Comparison of ENCODE assay signal across 7 cellular contexts in the genomic region with DNA sequence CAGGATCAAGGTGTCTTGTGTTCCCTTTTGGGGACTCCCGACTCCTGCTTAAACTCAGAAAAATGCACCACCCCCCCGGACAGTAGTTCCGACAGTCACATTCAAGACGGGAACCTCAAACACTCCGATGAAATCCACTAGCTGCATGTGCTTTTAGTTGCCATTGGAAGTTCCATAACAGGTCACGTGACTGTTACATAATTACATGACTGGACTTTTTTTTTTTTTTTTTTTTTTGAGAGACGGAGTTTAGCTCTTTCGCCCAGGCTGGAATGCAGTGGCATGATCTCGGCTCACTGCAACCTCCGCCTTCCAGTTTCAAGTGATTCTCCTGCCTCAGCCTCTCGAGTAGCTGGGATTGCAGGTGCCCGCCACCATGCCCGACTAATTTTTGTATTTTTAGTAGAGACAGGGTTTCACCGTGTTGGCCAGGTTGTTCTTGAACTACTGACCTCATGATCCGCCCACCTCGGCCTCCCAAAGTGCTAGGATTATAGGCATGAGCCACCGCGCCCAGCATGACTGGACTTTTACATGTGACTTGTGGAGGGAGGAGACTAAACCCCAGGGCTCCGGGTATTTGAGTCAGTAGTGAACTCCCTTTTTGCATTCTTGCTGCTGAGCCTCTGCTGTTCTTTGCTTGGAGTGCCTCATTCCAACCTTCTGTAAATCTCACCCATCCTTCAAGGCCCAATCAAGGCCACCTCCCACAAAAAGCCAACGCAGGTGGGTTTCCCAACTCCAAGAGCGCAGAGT. TPM values are rescaled to one million over a fixed set of nuclear protein-coding genes. Genes with fewer than 3 reads are reported as not detected.
DNase-seq lines count a peak whose midpoint lies in the region; ATAC-seq and TF ChIP-seq lines count a peak whose summit lies in the region.
"Not testable (repeated sequence)": the region's sequence is repeated elsewhere in the genome, so short reads cannot be mapped to it uniquely, and the experiment has no call there.

No MANE protein-coding gene starts in this region.

- intact Hi-C loops in left colon (cut with DNase I, micrococcal nuclease); psoas muscle (cut with DNase I): not testable (repeated sequence)

- not testable (repeated sequence) for H2AFZ ChIP-seq in KMS-11 (ENCODE audit: low read depth)

- not testable (repeated sequence) for H3K9me3 ChIP-seq in psoas muscle

- not testable (repeated sequence) for H3K27me3 ChIP-seq in KMS-11 (ENCODE audit: insufficient read depth, low read depth); psoas muscle (ENCODE audit: insufficient read depth in 3 of 3, low read length in 2 of 3)

- not testable (repeated sequence) for H3K27me3 Mint-ChIP-seq in activated naive CD4-positive, alpha-beta T cell treated with anti-CD3 and anti-CD28 coated beads, Interleukin-2, amount 50 U/mL, for 24 hours
- H3K27me3 Mint-ChIP-seq in endothelial cell (ENCODE audit: unreplicated experiment) = peaks cover 23% of the 10 kb centered on the region

- not testable (repeated sequence) for H3K4me3 ChIP-seq in KMS-11 (IDR thresholded peaks at IDR 0.05; ENCODE audit: insufficient read depth, low read depth, low read length)
- peak overlapping the region; percentile 76 for H3K4me3 ChIP-seq in psoas muscle

- H3K4me1 Mint-ChIP-seq in activated naive CD4-positive, alpha-beta T cell treated with anti-CD3 and anti-CD28 coated beads, Interleukin-2, amount 50 U/mL, for 24 hours = peaks cover 36% of the 10 kb centered on the region
- not testable (repeated sequence) for H3K4me1 Mint-ChIP-seq in endothelial cell (ENCODE audit: unreplicated experiment)

- 75 to 82% (median 77%) methylated on average over 21 of the region's 21 CpGs for WGBS in psoas muscle, 3 donors

- not testable (repeated sequence) for H3K9ac ChIP-seq in KMS-11

- H3K9me3 Mint-ChIP-seq in activated naive CD4-positive, alpha-beta T cell treated with anti-CD3 and anti-CD28 coated beads, Interleukin-2, amount 50 U/mL, for 24 hours; endothelial cell (ENCODE audit: unreplicated experiment): not testable (repeated sequence)

- in situ Hi-C loops in SK-MEL-5 (cut with HindIII; ENCODE audit: low pct_unique_long_range_greater_than_20kb, low sequenced_read_pairs) = not testable (repeated sequence)

- H3K27ac Mint-ChIP-seq in activated naive CD4-positive, alpha-beta T cell treated with anti-CD3 and anti-CD28 coated beads, Interleukin-2, amount 50 U/mL, for 24 hours = peak overlapping the region; percentile 75
- H3K27ac Mint-ChIP-seq in endothelial cell (ENCODE audit: unreplicated experiment) = not testable (repeated sequence)

- TF ChIP-seq CTCF in KMS-11 (conservative IDR thresholded peaks at IDR 0.05; ENCODE audit: low read depth, low read length); endothelial cell (IDR thresholded peaks at IDR 0.05; ENCODE audit: unreplicated experiment); psoas muscle (IDR thresholded peaks at IDR 0.05): not testable (repeated sequence)

- peak; percentile 49 for ATAC-seq in left colon
- not testable (repeated sequence) for ATAC-seq in psoas muscle

- peaks cover 24% of the 10 kb centered on the region; the same call in 1 of the 2 replicates for H3K36me3 ChIP-seq in KMS-11 (ENCODE audit: insufficient read depth)
- peaks cover 5 to 68% of the 10 kb centered on the region in 2 donors for H3K36me3 ChIP-seq in psoas muscle (ENCODE audit: insufficient read depth in 1 of 2, low read depth in 1 of 2)

- H3K4me3 Mint-ChIP-seq in activated naive CD4-positive, alpha-beta T cell treated with anti-CD3 and anti-CD28 coated beads, Interleukin-2, amount 50 U/mL, for 24 hours = peak overlapping the region; percentile 86
- H3K4me3 Mint-ChIP-seq in endothelial cell (ENCODE audit: unreplicated experiment) = peak overlapping the region; percentile 76

- peak overlapping the region; percentile 72 for H3K4me2 ChIP-seq in KMS-11

- not testable (repeated sequence) for H3K27ac ChIP-seq in KMS-11, psoas muscle

- H3K4me1 ChIP-seq in KMS-11 (ENCODE audit: low read depth, poor library complexity, severe bottlenecking) (peaks cover 38% of the 10 kb centered on the region), psoas muscle (peaks cover 49% of the 10 kb centered on the region)

- peaks cover 51% of the 10 kb centered on the region for H3K79me2 ChIP-seq in KMS-11 (ENCODE audit: insufficient read depth, low read depth)

- not testable (repeated sequence) for H4K20me1 ChIP-seq in KMS-11 (ENCODE audit: insufficient read depth)

- peak; percentile 91 for DNase-seq in ELR (ENCODE audit: low read depth)
- peak; percentile 52 for DNase-seq in SK-MEL-5 (ENCODE audit: low read depth, low spot score)
- not testable (repeated sequence) for DNase-seq in endothelial cell (ENCODE audit: low spot score); psoas muscle
- peak; percentile 56 to 73 for DNase-seq in left colon

- H3K36me3 Mint-ChIP-seq in activated naive CD4-positive, alpha-beta T cell treated with anti-CD3 and anti-CD28 coated beads, Interleukin-2, amount 50 U/mL, for 24 hours = not testable (repeated sequence)
- peaks cover 30% of the 10 kb centered on the region for H3K36me3 Mint-ChIP-seq in endothelial cell (ENCODE audit: low read depth, unreplicated experiment)

RNA-seq across cellular contexts. Expression of gene SIRT7, which starts 1.6 kb away (rescaled TPM):
- 23.6 and 24.7 TPM in 2 replicates for total RNA-seq in SK-MEL-5 (2014; rRNA removed; shearing (Covaris generic))
- 36.4 and 38.9 TPM in 2 replicates for polyA plus RNA-seq in SK-MEL-5 (2015; cell fraction: cytosol; rRNA removed)
- polyA plus RNA-seq in SK-MEL-5 (2015; cell fraction: nucleus; rRNA removed) = 254 and 490 TPM in 2 replicates
- total RNA-seq in endothelial cell (ENCODE audit: unreplicated experiment) (14.4 TPM), left colon (10 to 100 TPM; 63.2 to 67.5 TPM), psoas muscle (10 to 100 TPM in 1 of 4 donors, 1 to 10 TPM in 3; 3.9 to 10.2 (median 6.3) TPM)
- polyA plus RNA-seq in psoas muscle = 10 to 100 TPM in 2 of 3 donors, 1 to 10 TPM in 1; 5.7 to 14.2 (median 10.4) TPM

RNA-seq across cellular contexts. Expression of gene PCYT2, which starts 5.2 kb away (rescaled TPM):
- 86.6 and 105 TPM in 2 replicates for total RNA-seq in SK-MEL-5 (2014; rRNA removed; shearing (Covaris generic))
- 96.6 and 114 TPM in 2 replicates for polyA plus RNA-seq in SK-MEL-5 (2015; cell fraction: cytosol; rRNA removed)
- 274 and 320 TPM in 2 replicates for polyA plus RNA-seq in SK-MEL-5 (2015; cell fraction: nucleus; rRNA removed)
- total RNA-seq in endothelial cell (ENCODE audit: unreplicated experiment) = 26.8 TPM
- 10 to 100 TPM; 49.9 to 68.9 TPM for total RNA-seq in left colon
- total RNA-seq in psoas muscle = 10 to 100 TPM; 10.2 to 26.9 (median 19.2) TPM
- polyA plus RNA-seq in psoas muscle = 10 to 100 TPM; 13.2 to 14.1 (median 13.3) TPM

RNA-seq across cellular contexts. Expression of gene MAFG, which starts 11.1 kb away (rescaled TPM):
- 73.1 and 73.9 TPM in 2 replicates for total RNA-seq in SK-MEL-5 (2014; rRNA removed; shearing (Covaris generic))
- 87.7 and 103 TPM in 2 replicates for polyA plus RNA-seq in SK-MEL-5 (2015; cell fraction: cytosol; rRNA removed)
- 208 and 264 TPM in 2 replicates for polyA plus RNA-seq in SK-MEL-5 (2015; cell fraction: nucleus; rRNA removed)
- total RNA-seq in endothelial cell (ENCODE audit: unreplicated experiment) (23.6 TPM), left colon (10 to 100 TPM; 17.8 to 19.7 TPM), psoas muscle (10 to 100 TPM; 43.1 to 74.2 (median 53.7) TPM)
- polyA plus RNA-seq in psoas muscle = 10 to 100 TPM; 21.6 to 73.7 (median 26.6) TPM

RNA-seq across cellular contexts. Expression of gene NPB, which starts 14.4 kb away (rescaled TPM):
- total RNA-seq in SK-MEL-5 (2014; rRNA removed; shearing (Covaris generic)) = 0.08 and 0.34 TPM in 2 replicates
- polyA plus RNA-seq in SK-MEL-5 (2015; cell fraction: cytosol; rRNA removed) = 0.31 TPM in 1 of 2 replicates, not detected in the other
- polyA plus RNA-seq in SK-MEL-5 (2015; cell fraction: nucleus; rRNA removed) = 0.76 TPM in 1 of 2 replicates, not detected in the other
- total RNA-seq in endothelial cell (ENCODE audit: unreplicated experiment) (0.56 TPM), left colon (under 1 TPM in 1 of 2 donors, not detected in 1; 0.11 TPM), psoas muscle (under 1 TPM; 0.42 to 0.78 (median 0.55) TPM)
- polyA plus RNA-seq in psoas muscle = 1 to 10 TPM in 1 of 3 donors, under 1 TPM in 2; 0.73 to 2.9 (median 0.76) TPM

RNA-seq across cellular contexts. Expression of gene PYCR1, which starts 20.7 kb away (rescaled TPM):
- total RNA-seq in SK-MEL-5 (2014; rRNA removed; shearing (Covaris generic)) = 335 and 351 TPM in 2 replicates
- 576 and 620 TPM in 2 replicates for polyA plus RNA-seq in SK-MEL-5 (2015; cell fraction: cytosol; rRNA removed)
- polyA plus RNA-seq in SK-MEL-5 (2015; cell fraction: nucleus; rRNA removed) = 503 and 634 TPM in 2 replicates
- total RNA-seq in endothelial cell (ENCODE audit: unreplicated experiment) = 24.4 TPM
- total RNA-seq in left colon = 10 to 100 TPM; 40.2 to 55.6 TPM
- total RNA-seq in psoas muscle = 10 to 100 TPM in 2 of 4 donors, 1 to 10 TPM in 2; 5.4 to 12.5 (median 9.5) TPM
- polyA plus RNA-seq in psoas muscle = 10 to 100 TPM in 2 of 3 donors, 1 to 10 TPM in 1; 8.3 to 23.2 (median 15.2) TPM
